In the genomic region with DNA sequence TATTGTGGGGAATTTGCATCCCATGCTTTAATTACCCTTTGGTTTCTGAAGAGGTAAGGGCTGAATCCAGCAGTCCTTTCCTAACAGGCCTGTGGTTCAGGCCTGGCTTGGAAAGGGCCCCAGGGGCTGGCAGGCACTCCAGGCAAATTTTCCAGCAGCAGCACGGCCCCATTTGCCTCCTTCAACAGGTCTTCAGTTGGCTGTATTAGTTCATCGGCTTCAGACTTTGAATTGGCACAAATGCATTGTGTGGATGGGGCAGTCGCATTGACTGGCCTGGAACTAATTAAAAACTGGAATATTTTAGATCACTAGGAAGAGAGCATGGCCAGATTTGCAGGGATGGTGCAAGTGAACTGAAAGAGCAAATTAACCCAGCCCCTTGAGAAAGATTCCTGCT, we compare ENCODE assay signal across 13 cellular contexts.
DNase-seq lines count a peak whose midpoint lies in the region; ATAC-seq and TF ChIP-seq lines count a peak whose summit lies in the region.
"Had no signal": no experiment of that assay in that cellular context is flagged by ENCODE, and none has a peak within 500 bp of the region (broad histone marks: within the 10 kb centered on the region; RNA-seq: fewer than 3 reads in every experiment).

No MANE protein-coding gene starts in this region.

- no peaks in the 10 kb centered on the region for H3K36me3 Mint-ChIP-seq in brain

- peaks cover 0 to 3% (median 0%) of the 10 kb centered on the region in 5 experiments for H3K9me3 Mint-ChIP-seq in brain
- H3K9me3 Mint-ChIP-seq: H9 had no signal

- intact Hi-C loops in head of caudate nucleus (cut with DNase I) (no loop called here), sciatic nerve (cut with DNase I) (no loop called here)

- H3K4me1 Mint-ChIP-seq in brain = peaks cover 35% of the 10 kb centered on the region
- H3K4me1 Mint-ChIP-seq: H9 had no signal

- peak overlapping the region in 3 of 5 experiments; percentile 1 to 83 (median 45) for H3K27ac Mint-ChIP-seq in brain
- H3K27ac Mint-ChIP-seq: H9 had no signal

- TF ChIP-seq CTCF in brain (conservative IDR thresholded peaks at IDR 0.05) = no peak

- peaks cover 4% of the 10 kb centered on the region for H3K27me3 Mint-ChIP-seq in brain

- DNase-seq in NCI-H526 (lab: John Stamatoyannopoulos, UW) (peak; percentile 61 to 74), head of caudate nucleus (peak in 27 of 42 donors; percentile 3 to 69 (median 29)), sciatic nerve (ENCODE audit: low spot score) (no peak), amniotic stem cell (lab: John Stamatoyannopoulos, UW) (no peak)
- no peak for DNase-seq in activated CD8-positive, alpha-beta memory T cell treated with anti-CD3 and anti-CD28 coated beads for 24 hours
- DNase-seq: DMS 273 treated with DMSO at 0.1 percent for 48 hours, H9, MM.1S, NCI-H1417 treated with DMSO at 0.1 percent for 48 hours, NCI-H2081, NCI-H524 treated with DMSO at 0.1 percent for 48 hours had no signal

- peak overlapping the region in 1 of 5 experiments; percentile 26 for H3K4me3 Mint-ChIP-seq in brain
- H3K4me3 Mint-ChIP-seq: H9 had no signal

- ATAC-seq in sciatic nerve (peak; percentile 72), GM18867 (IDR thresholded peaks at IDR 0.05; ENCODE audit: unreplicated experiment) (no peak)

Comparison
In these comparisons a context has a peak if more than half of its experiments do, and no peak if none do; other contexts are left out.
1. DNase-seq: peak in NCI-H526 (2 of 2) and head of caudate nucleus (27 of 42); none in sciatic nerve (single experiment), activated CD8-positive, alpha-beta memory T cell treated with anti-CD3 and anti-CD28 coated beads for 24 hours (single experiment) and amniotic stem cell (single experiment).